ENCODE assay signal across 26 cellular contexts in genomic region chr10:101438881-101439391, GRCh38.
A peak's percentile ranks its signal among the peaks of the same experiment; 100 is the strongest.
DNase-seq lines count a peak whose midpoint lies in the region; ATAC-seq and TF ChIP-seq lines count a peak whose summit lies in the region.
"Had no signal": no experiment of that assay in that cellular context is flagged by ENCODE, and none has a peak within 500 bp of the region (broad histone marks: within the 10 kb centered on the region; RNA-seq: fewer than 3 reads in every experiment).

No MANE protein-coding gene starts in this region.

- no TSS peak for BruUV-seq in PC-3 (replicated peaks; lab: Mats Ljungman, UMichigan)

- H3K4me3 ChIP-seq in PC-3 (ENCODE audit: low read length) (no peak overlapping the region), fibroblast of the aortic adventitia (ENCODE audit: low read depth, low read length) (no peak overlapping the region)
- H3K4me3 ChIP-seq: prostate gland, sigmoid colon, upper lobe of left lung had no signal

- no peak overlapping the region for H3K4me2 ChIP-seq in PC-3 (ENCODE audit: low read length)

- no peaks in the 10 kb centered on the region for H3K36me3 ChIP-seq in PC-3 (ENCODE audit: low read depth, low read length)
- H3K36me3 ChIP-seq: BE2C, prostate gland, sigmoid colon, upper lobe of left lung had no signal

- no peaks in the 10 kb centered on the region for H3F3A ChIP-seq in PC-3 (ENCODE audit: low read length, unreplicated experiment)

- POLR2A ChIA-PET in PC-3 (lab: Charles Lee; ENCODE audit: unreplicated experiment): no interaction called here

- TF ChIP-seq CTCF in PC-3 (conservative IDR thresholded peaks at IDR 0.05; ENCODE audit: low read depth, low read length): no peak; the same call in 1 of the 2 replicates
- TF ChIP-seq CTCF in fibroblast of the aortic adventitia (IDR thresholded peaks at IDR 0.05; ENCODE audit: insufficient read depth, low read length): no peak

- peak; percentile 11 for DNase-seq in NCI-H2107 treated with DMSO at 0.1 percent for 48 hours (lab: John Stamatoyannopoulos, UW; ENCODE audit: unreplicated experiment)
- DNase-seq in NCI-H2107 (lab: John Stamatoyannopoulos, UW): no peak
- peak; percentile 24 for DNase-seq in NCI-H128 (lab: John Stamatoyannopoulos, UW; ENCODE audit: unreplicated experiment)
- peak; percentile 45 for DNase-seq in PC-3
- peak; percentile 28 for DNase-seq in fibroblast of the aortic adventitia (ENCODE audit: low read depth)
- DNase-seq in nucleus accumbens (lab: John Stamatoyannopoulos, UW): no peak
- DNase-seq in NCI-H1436 treated with DMSO at 0.1 percent for 48 hours (lab: John Stamatoyannopoulos, UW): no peak
- DNase-seq: activated CD4-positive, alpha-beta T cell treated with anti-CD3 and anti-CD28 coated beads for 48 hours; activated gamma-delta T cell; activated T-cell treated with anti-CD3 and anti-CD28 coated beads, Interleukin-2, amount 50 U/mL, for 1 hour; BE2C; central memory CD4-positive, alpha-beta T cell; DMS79 treated with DMSO at 0.1 percent for 48 hours; endodermal cell; naive B cell; NCI-H1048; NCI-H748 treated with DMSO at 0.1 percent for 48 hours; sigmoid colon; stimulated activated CD4-positive, alpha-beta T cell treated with anti-CD3 and anti-CD28 coated beads, Interleukin-4, amount 100 ng/mL, for 24 hours; substantia nigra had no signal

- H3K79me2 ChIP-seq in PC-3 (ENCODE audit: low read length): no peaks in the 10 kb centered on the region

- H3K9me3 ChIP-seq in PC-3 (ENCODE audit: low read length): no peaks in the 10 kb centered on the region
- H3K9me3 ChIP-seq: BE2C, prostate gland, sigmoid colon, upper lobe of left lung had no signal

- no peaks in the 10 kb centered on the region for H3K4me1 ChIP-seq in PC-3 (ENCODE audit: insufficient read depth, low read length)
- H3K4me1 ChIP-seq: sigmoid colon, upper lobe of left lung had no signal

- no peak overlapping the region for H2AFZ ChIP-seq in PC-3 (ENCODE audit: low read length)

- no peaks in the 10 kb centered on the region for H3K9me2 ChIP-seq in PC-3 (replicated peaks; ENCODE audit: low read length)

- H3K9ac ChIP-seq in PC-3 (ENCODE audit: low read length): no peak overlapping the region

- intact Hi-C loops in PC-3 (cut with micrococcal nuclease): loop anchor here (5.0 kb wide), 1 partner anchor 87 kb away; the partner anchor contains the start of gene BTRC

- ATAC-seq in PC-3 (peak; percentile 82), GM18873 (IDR thresholded peaks at IDR 0.05; ENCODE audit: low FRiP score, unreplicated experiment) (no peak)
- ATAC-seq: left lobe of liver; stimulated activated effector memory CD8-positive, alpha-beta T cell treated with anti-CD3 and anti-CD28 coated beads, Interleukin-12 subunit alpha, Interleukin-12 subunit beta, amount 100 ng/mL, for 72 hours had no signal

- CTCF ChIA-PET in PC-3 (lab: Charles Lee): interaction anchor here (0.5 kb wide), 1 partner anchor 40 kb away, joined by 3 read pairs; no protein-coding TSS in a partner anchor

- H4K20me1 ChIP-seq in PC-3 (ENCODE audit: low read length): no peaks in the 10 kb centered on the region

- no peak overlapping the region for H3K27ac ChIP-seq in PC-3 (ENCODE audit: low read length)
- H3K27ac ChIP-seq: HL-60, prostate gland, sigmoid colon, upper lobe of left lung had no signal

- H3K27me3 ChIP-seq in PC-3 (ENCODE audit: low read length): no peaks in the 10 kb centered on the region
- H3K27me3 ChIP-seq: BE2C, sigmoid colon, upper lobe of left lung had no signal

Comparison
In these comparisons a context has a peak if more than half of its experiments do, and no peak if none do; other contexts are left out.
1. DNase-seq: peak in NCI-H2107 treated with DMSO at 0.1 percent for 48 hours (single experiment), NCI-H128 (single experiment), PC-3 (single experiment) and fibroblast of the aortic adventitia (single experiment); none in NCI-H2107 (single experiment), nucleus accumbens (0 of 56) and NCI-H1436 treated with DMSO at 0.1 percent for 48 hours (single experiment).